ENCODE assay signal across 29 cellular contexts in genomic region chrX:49116076-49116475, GRCh38.
"Had no signal": no experiment of that assay in that cellular context is flagged by ENCODE, and none has a peak within 500 bp of the region (broad histone marks: within the 10 kb centered on the region; RNA-seq: fewer than 3 reads in every experiment).

No MANE protein-coding gene starts in this region.

- H3K4me1 ChIP-seq: esophagus muscularis mucosa, foreskin keratinocyte, heart left ventricle, pancreas, prostate gland, sigmoid colon, suprapubic skin, tibial artery, upper lobe of right lung had no signal

- H3K27ac ChIP-seq: brain microvascular endothelial cell, esophagus muscularis mucosa, foreskin keratinocyte, heart left ventricle, pancreas, prostate gland, sigmoid colon, suprapubic skin, tibial artery, upper lobe of right lung had no signal

- H3K27ac Mint-ChIP-seq: activated T-cell treated with anti-CD3 and anti-CD28 coated beads, Interleukin-2, amount 50 U/mL, for 24 hours; stimulated activated naive B cell treated with anti-CD40 and anti-IgM and Interleukin-4, amounts not matched to agents 10 μg/mL and 1 μg/mL and 100 μg/mL, for 72 hours had no signal

- H3K9me3 Mint-ChIP-seq: activated naive CD8-positive, alpha-beta T cell treated with anti-CD3 and anti-CD28 coated beads, Interleukin-2, amount 10 ng/mL, durations not matched to agents 7 days and 5 days; activated T-cell treated with anti-CD3 and anti-CD28 coated beads, Interleukin-2, amount 50 U/mL, for 24 hours; immature natural killer cell; stimulated activated naive B cell treated with anti-CD40 and anti-IgM and Interleukin-4, amounts not matched to agents 10 μg/mL and 1 μg/mL and 100 μg/mL, for 72 hours had no signal

- H3K9me3 ChIP-seq: esophagus muscularis mucosa, heart left ventricle, pancreas, prostate gland, sigmoid colon, suprapubic skin, tibial artery, upper lobe of right lung had no signal

- DNase-seq: activated CD4-positive, alpha-beta T cell treated with anti-CD3 and anti-CD28 coated beads for 48 hours; activated CD8-positive, alpha-beta memory T cell treated with anti-CD3 and anti-CD28 coated beads, Interleukin-2, amount 50 U/mL, for 48 hours; activated gamma-delta T cell treated with Interleukin-2 at 50 U/mL for 16 hours; activated naive CD8-positive, alpha-beta T cell treated with anti-CD3 and anti-CD28 coated beads, Interleukin-2, amount 10 ng/mL, durations not matched to agents 7 days and 5 days; activated T-cell treated with anti-CD3 and anti-CD28 coated beads, Interleukin-2, amount 50 U/mL, for 24 hours; amniotic stem cell; brain microvascular endothelial cell; foreskin keratinocyte; heart left ventricle; hypothalamus; immature natural killer cell; kidney; left colon; mammary epithelial cell; nucleus accumbens; pancreas; retina; sigmoid colon; small intestine; stimulated activated CD4-positive, alpha-beta T cell treated with anti-CD3 and anti-CD28 coated beads, Interleukin-1b, Interleukin-23, amount 100 ng/mL, for 48 hours; stimulated activated CD4-positive, alpha-beta T cell treated with anti-CD3 and anti-CD28 coated beads, Interleukin-4, amount 100 ng/mL, for 4 hours; stimulated activated CD8-positive, alpha-beta memory T cell treated with anti-CD3 and anti-CD28 coated beads, Interleukin-4, amount 100 ng/mL, for 48 hours; stimulated activated naive B cell treated with anti-CD40 and anti-IgM and Interleukin-4, amounts not matched to agents 10 μg/mL and 1 μg/mL and 100 μg/mL, for 72 hours; tibial artery; upper lobe of right lung had no signal

- H3K27me3 ChIP-seq: brain microvascular endothelial cell, esophagus muscularis mucosa, foreskin keratinocyte, heart left ventricle, sigmoid colon, suprapubic skin, tibial artery, upper lobe of right lung had no signal

- H3K27me3 Mint-ChIP-seq: activated naive CD8-positive, alpha-beta T cell treated with anti-CD3 and anti-CD28 coated beads, Interleukin-2, amount 10 ng/mL, durations not matched to agents 7 days and 5 days; stimulated activated naive B cell treated with anti-CD40 and anti-IgM and Interleukin-4, amounts not matched to agents 10 μg/mL and 1 μg/mL and 100 μg/mL, for 72 hours had no signal

- ATAC-seq: foreskin keratinocyte; heart left ventricle; left colon; pancreas; stimulated activated naive B cell treated with anti-CD40 and anti-IgM and Interleukin-4, amounts not matched to agents 10 μg/mL and 1 μg/mL and 100 μg/mL, for 72 hours; upper lobe of right lung had no signal

- H3K4me3 Mint-ChIP-seq: activated T-cell treated with anti-CD3 and anti-CD28 coated beads, Interleukin-2, amount 50 U/mL, for 24 hours; neural crest cell; stimulated activated naive B cell treated with anti-CD40 and anti-IgM and Interleukin-4, amounts not matched to agents 10 μg/mL and 1 μg/mL and 100 μg/mL, for 72 hours had no signal
